11 cellular contexts compared by ENCODE assay signal in genomic region chr13:102680842-102681725, GRCh38. TPM values are rescaled to one million over a fixed set of nuclear protein-coding genes. Genes with fewer than 3 reads are reported as not detected.
DNase-seq lines count a peak whose midpoint lies in the region; ATAC-seq and TF ChIP-seq lines count a peak whose summit lies in the region.
"Had no signal": no experiment of that assay in that cellular context is flagged by ENCODE, and none has a peak within 500 bp of the region (broad histone marks: within the 10 kb centered on the region; RNA-seq: fewer than 3 reads in every experiment).

No MANE protein-coding gene starts in this region.

- peak; percentile 52 for ATAC-seq in HG03432 (IDR thresholded peaks at IDR 0.05; ENCODE audit: unreplicated experiment)
- ATAC-seq in activated CD8-positive, alpha-beta T cell treated with anti-CD3 and anti-CD28 coated beads for 36 hours = peak; percentile 70

- no peak overlapping the region for H3K4me3 Mint-ChIP-seq in activated CD8-positive, alpha-beta T cell treated with anti-CD3 and anti-CD28 coated beads for 36 hours
- H3K4me3 Mint-ChIP-seq in nephron progenitor cell = no peak overlapping the region

- peaks cover 22% of the 10 kb centered on the region for H3K4me1 Mint-ChIP-seq in activated CD8-positive, alpha-beta T cell treated with anti-CD3 and anti-CD28 coated beads for 36 hours (ENCODE audit: low read depth)
- H3K4me1 Mint-ChIP-seq in nephron progenitor cell = peaks cover 22% of the 10 kb centered on the region

- no peaks in the 10 kb centered on the region for H3K27me3 Mint-ChIP-seq in activated CD8-positive, alpha-beta T cell treated with anti-CD3 and anti-CD28 coated beads for 36 hours
- H3K27me3 Mint-ChIP-seq in nephron progenitor cell (ENCODE audit: low read depth, poor library complexity) = peaks cover 2% of the 10 kb centered on the region

- DNase-seq in NCI-H82 (lab: John Stamatoyannopoulos, UW) (peak; percentile 45), NCI-H82 treated with DMSO at 0.1 percent for 48 hours (lab: John Stamatoyannopoulos, UW; ENCODE audit: unreplicated experiment) (no peak), nephron progenitor cell (no peak), NCI-H526 treated with DMSO at 0.1 percent for 48 hours (lab: John Stamatoyannopoulos, UW) (no peak), inferior parietal cortex (ENCODE audit: extremely low spot score) (no peak)
- DNase-seq in activated CD8-positive, alpha-beta T cell treated with anti-CD3 and anti-CD28 coated beads for 36 hours = no peak
- no peak for DNase-seq in activated CD4-positive, alpha-beta T cell treated with anti-CD3 and anti-CD28 coated beads for 1 hour
- DNase-seq: 8988T, caudate nucleus had no signal

- H3K27ac Mint-ChIP-seq in activated CD8-positive, alpha-beta T cell treated with anti-CD3 and anti-CD28 coated beads for 36 hours = peak overlapping the region; percentile 56
- peak overlapping the region; percentile 76 for H3K27ac Mint-ChIP-seq in nephron progenitor cell

- CTCF ChIA-PET in activated CD8-positive, alpha-beta T cell treated with anti-CD3 and anti-CD28 coated beads for 36 hours (lab: Charles Lee) = interaction anchor here (0.7 to 1.5 kb wide), 2 partner anchors 36 to 125 kb away, joined by 3 to 5 read pairs; no protein-coding TSS in a partner anchor

- intact Hi-C loops in activated CD8-positive, alpha-beta T cell treated with anti-CD3 and anti-CD28 coated beads for 36 hours (cut with micrococcal nuclease) = no loop called here

- no peak for TF ChIP-seq CTCF in activated CD8-positive, alpha-beta T cell treated with anti-CD3 and anti-CD28 coated beads for 36 hours (IDR thresholded peaks at IDR 0.05)
- no peak for TF ChIP-seq CTCF in nephron progenitor cell (IDR thresholded peaks at IDR 0.05)

- POLR2A ChIA-PET in activated CD8-positive, alpha-beta T cell treated with anti-CD3 and anti-CD28 coated beads for 36 hours (lab: Charles Lee) = interaction anchor here (0.9 kb wide), 1 partner anchor 10 kb away, joined by 3 read pairs; no protein-coding TSS in a partner anchor

- H3K9me3 Mint-ChIP-seq in activated CD8-positive, alpha-beta T cell treated with anti-CD3 and anti-CD28 coated beads for 36 hours = peaks cover 1% of the 10 kb centered on the region
- peaks cover 3% of the 10 kb centered on the region for H3K9me3 Mint-ChIP-seq in nephron progenitor cell

- H3K36me3 Mint-ChIP-seq in activated CD8-positive, alpha-beta T cell treated with anti-CD3 and anti-CD28 coated beads for 36 hours (ENCODE audit: low read depth) = peaks cover 18% of the 10 kb centered on the region
- peaks cover 53% of the 10 kb centered on the region for H3K36me3 Mint-ChIP-seq in nephron progenitor cell (ENCODE audit: low read depth)

RNA-seq across cellular contexts. Expression of gene METTL21C, which starts 13.8 kb away (rescaled TPM):
- total RNA-seq in activated CD8-positive, alpha-beta T cell treated with anti-CD3 and anti-CD28 coated beads for 36 hours = not detected
- total RNA-seq: SK-MEL-5 had no signal
